In genomic region chr4:3765271-3766206, GRCh38 we compare ENCODE assay signal across 8 cellular contexts. TPM values are rescaled to one million over a fixed set of nuclear protein-coding genes. Genes with fewer than 3 reads are reported as not detected.
DNase-seq lines count a peak whose midpoint lies in the region; ATAC-seq and TF ChIP-seq lines count a peak whose summit lies in the region.

No MANE protein-coding gene starts in this region.

- H4K20me1 ChIP-seq in osteoblast (ENCODE audit: insufficient read depth, low read length): no peaks in the 10 kb centered on the region

- TF ChIP-seq CTCF in fibroblast of mammary gland (conservative IDR thresholded peaks at IDR 0.05; ENCODE audit: control insufficient read depth, insufficient read depth, low read depth, low read length): no peak
- TF ChIP-seq CTCF in osteoblast (IDR thresholded peaks at IDR 0.05; ENCODE audit: extremely low read depth, low read depth, low read length): no peak

- no peak overlapping the region for H3K27ac ChIP-seq in osteoblast (ENCODE audit: low read depth, low read length)

- H3K36me3 ChIP-seq in osteoblast (ENCODE audit: insufficient read depth, low read length): no peaks in the 10 kb centered on the region

- peak overlapping the region; percentile 54 for H2AFZ ChIP-seq in osteoblast (ENCODE audit: low read length)

- DNase-seq in NCI-H510A treated with DMSO at 0.1 percent for 48 hours (lab: John Stamatoyannopoulos, UW) (peak; percentile 19), NCI-H510A (lab: John Stamatoyannopoulos, UW) (no peak), SK-MEL-5 (ENCODE audit: low read depth, low spot score) (peak; percentile 58), fibroblast of mammary gland (ENCODE audit: low read depth) (peak; percentile 53), osteoblast (ENCODE audit: insufficient read length, low spot score, missing footprints) (peak; percentile 100), HT-29 (ENCODE audit: low spot score) (no peak), OCI-M2 (lab: John Stamatoyannopoulos, UW; ENCODE audit: unreplicated experiment) (no peak)

- no peaks in the 10 kb centered on the region for H3K79me2 ChIP-seq in osteoblast (ENCODE audit: insufficient read depth, low read length)

- H3K4me1 ChIP-seq in osteoblast (ENCODE audit: insufficient read depth, low read length): peaks cover 7% of the 10 kb centered on the region

- H3K9me3 ChIP-seq in osteoblast (ENCODE audit: low read depth, low read length): no peaks in the 10 kb centered on the region

- H3K27me3 ChIP-seq in osteoblast (ENCODE audit: insufficient read depth, low read length): peaks cover 24% of the 10 kb centered on the region

- in situ Hi-C loops in SK-MEL-5 (cut with HindIII; ENCODE audit: low pct_unique_long_range_greater_than_20kb, low sequenced_read_pairs): no loop called here

- peak overlapping the region; percentile 78 for H3K4me2 ChIP-seq in osteoblast (ENCODE audit: insufficient read depth, low read length)

- no peak overlapping the region for H3K4me3 ChIP-seq in fibroblast of mammary gland (ENCODE audit: control insufficient read depth, low read depth, low read length)
- H3K4me3 ChIP-seq in osteoblast (ENCODE audit: insufficient read depth, low read length): peak overlapping the region; percentile 67

- ATAC-seq in HG03565 (IDR thresholded peaks at IDR 0.05; ENCODE audit: unreplicated experiment): no peak

RNA-seq across cellular contexts. Expression of gene ADRA2C, which starts 0.6 kb away (rescaled TPM):
- 14.1 and 15.7 TPM in 2 replicates for total RNA-seq in SK-MEL-5 (2014; rRNA removed; shearing (Covaris generic))
- polyA plus RNA-seq in SK-MEL-5 (2015; cell fraction: cytosol; rRNA removed): 15.5 and 17.4 TPM in 2 replicates
- 10.4 and 26.9 TPM in 2 replicates for polyA plus RNA-seq in SK-MEL-5 (2015; cell fraction: nucleus; rRNA removed)
- total RNA-seq in osteoblast: 1.1 and 1.5 TPM in 2 replicates
- 0.53 TPM in 1 of 2 replicates, not detected in the other for total RNA-seq in HT-29 (2014; rRNA removed; shearing (Covaris generic))

Comparison
In these comparisons a context has a peak if more than half of its experiments do, and no peak if none do; other contexts are left out.
1. DNase-seq: peak in NCI-H510A treated with DMSO at 0.1 percent for 48 hours (single experiment), SK-MEL-5 (single experiment), fibroblast of mammary gland (single experiment) and osteoblast (single experiment); none in NCI-H510A (single experiment), HT-29 (single experiment) and OCI-M2 (single experiment).